8 cellular contexts compared by ENCODE assay signal in genomic region chr9:133347515-133347984, GRCh38. TPM values are rescaled to one million over a fixed set of nuclear protein-coding genes. Genes with fewer than 3 reads are reported as not detected.
DNase-seq lines count a peak whose midpoint lies in the region; ATAC-seq, FAIRE-seq and TF ChIP-seq lines count a peak whose summit lies in the region.

No MANE protein-coding gene starts in this region.

- H2AFZ ChIP-seq in HepG2 (ENCODE audit: low read length), result no peak overlapping the region

- H3K36me3 ChIP-seq in Peyer's patch (peaks cover 0 to 68% (median 3%) of the 10 kb centered on the region in 3 donors), HepG2 (replicated peaks in 1 of 2; ENCODE audit: control insufficient read depth in 1 of 2, insufficient read depth in 2 of 2, low read length in 2 of 2) (peaks cover 20 to 67% of the 10 kb centered on the region in 2 experiments)

- peak overlapping the region; percentile 87 to 92 (median 90) for H3K27ac ChIP-seq in Peyer's patch
- H3K27ac ChIP-seq in HepG2 (ENCODE audit: extremely low read length, insufficient read depth, low read length), result peak overlapping the region; percentile 97
- peak overlapping the region; percentile 83 for H3K27ac ChIP-seq in temporal lobe (ENCODE audit: low read depth, low read length)

- TF ChIP-seq POLR2A in Peyer's patch (IDR thresholded peaks at IDR 0.05) (no peak), HepG2 (IDR thresholded peaks at IDR 0.05; ENCODE audit: insufficient read depth in 1 of 2, low read depth in 2 of 2, low read length in 2 of 2) (no peak)

- TF ChIP-seq CTCF in Peyer's patch (IDR thresholded peaks at IDR 0.05) (peak in 1 of 6 experiments; percentile 13), HepG2 (CRISPR knock-in tag; IDR thresholded peaks at IDR 0.05) (0 out of 2 replicates have a peak, but pooled peaks have one; percentile 1)

- POLR2A ChIA-PET in HepG2 (lab: Yijun Ruan, JAX), result interaction anchor here (0.6 to 2.6 kb wide), 25 partner anchors 8 to 367 kb away, joined by 3 to 22 read pairs (median 5); partner anchors contain the start of genes ADAMTS13, CACFD1, REXO4 and SLC2A6

- BruUV-seq in HepG2 (replicated peaks; lab: Mats Ljungman, UMichigan), result no TSS peak

- H3K4me1 ChIP-seq in Peyer's patch (peaks cover 0 to 28% (median 23%) of the 10 kb centered on the region in 4 donors), HepG2 (ENCODE audit: insufficient read depth, low read length) (peaks cover 29% of the 10 kb centered on the region)

- no peak for TF ChIP-seq RAD21 in HepG2 (CRISPR knock-in tag; IDR thresholded peaks at IDR 0.05)

- TF ChIP-seq EP300 in HepG2 (IDR thresholded peaks at IDR 0.05; ENCODE audit: low read depth in 2 of 2, low read length in 2 of 2) (no peak), HepG2 (CRISPR knock-in tag; IDR thresholded peaks at IDR 0.05; ENCODE audit: borderline replicate concordance) (no peak)

- peaks cover 34% of the 10 kb centered on the region for H3K79me2 ChIP-seq in HepG2 (ENCODE audit: insufficient read depth, low read length)

- peaks cover 19% of the 10 kb centered on the region for H4K20me1 ChIP-seq in HepG2 (ENCODE audit: insufficient read depth, low read length)

- WGBS in HepG2 (ENCODE audit: low lambda C conversion rate), result 0% methylated on average over 12 of the region's 41 CpGs

- peak overlapping the region; percentile 99 for H3K9ac ChIP-seq in HepG2 (ENCODE audit: insufficient read depth, low read depth, low read length)

- no peaks in the 10 kb centered on the region for H3K27me3 ChIP-seq in Peyer's patch
- H3K27me3 ChIP-seq in HepG2 (ENCODE audit: control insufficient read depth in 1 of 2, insufficient read depth in 2 of 2, low read length in 2 of 2), result no peaks in the 10 kb centered on the region; a peak in 1 of 5 replicates

- CTCF ChIA-PET in HepG2 (lab: Yijun Ruan, JAX; ENCODE audit: low intra/inter-chr PET ratio, low total read pairs), result no interaction called here

- in situ Hi-C loops in HepG2 (cut with HindIII; ENCODE audit: extremely low pct_ligation_motif_present, low pct_unique_long_range_greater_than_20kb), result no loop called here

- H3K4me3 ChIP-seq in Peyer's patch, result peak overlapping the region; percentile 84 to 99 (median 94)
- peak overlapping the region; percentile 82 to 100 (median 97) for H3K4me3 ChIP-seq in HepG2 (replicated peaks in 1 of 3; ENCODE audit: insufficient read depth in 1 of 3, low read depth in 2 of 3, low read length in 3 of 3)

- intact Hi-C loops in HepG2 (cut with micrococcal nuclease; ENCODE audit: unreplicated experiment), result no loop called here

- H3K4me2 ChIP-seq in HepG2 (ENCODE audit: low read depth, low read length), result peak overlapping the region; percentile 97

- peak; percentile 43 for ATAC-seq in GM18511 (IDR thresholded peaks at IDR 0.05; ENCODE audit: unreplicated experiment)
- peak; percentile 23 for ATAC-seq in HG02981 (IDR thresholded peaks at IDR 0.05; ENCODE audit: unreplicated experiment)
- peak; percentile 79 for ATAC-seq in HepG2

- DNase-seq in AG08395 (ENCODE audit: low spot score), result peak; percentile 47
- peak in 1 of 3 donors; percentile 73 for DNase-seq in Peyer's patch
- DNase-seq in central memory CD4-positive, alpha-beta T cell, result peak; percentile 39
- no peak for DNase-seq in HepG2 (ENCODE audit: low spot score)
- no peak for DNase-seq in NCI-H510A (lab: John Stamatoyannopoulos, UW)

- no peak for FAIRE-seq in HepG2 (lab: Jason Lieb, UNC)

- H3K9me3 ChIP-seq in Peyer's patch (no peaks in the 10 kb centered on the region), HepG2 (ENCODE audit: low read length) (no peaks in the 10 kb centered on the region)

RNA-seq across cellular contexts. Expression of gene MED22, which starts 0.4 kb away (rescaled TPM):
- total RNA-seq in Peyer's patch, result 10 to 100 TPM; 23.5 to 42.1 (median 31.2) TPM
- 19.6 and 22.1 TPM in 2 replicates for total RNA-seq in HepG2 (2016; rRNA removed; fragmentation: Illumina TruSeq; extraction: Trizol)
- 2.6 and 3.1 TPM in 2 replicates for total RNA-seq in HepG2 (2016; cell fraction: cytosol; rRNA removed; fragmentation: Illumina TruSeq; extraction: Trizol; ENCODE audit: low read depth)
- 18.8 and 21.3 TPM in 2 replicates for total RNA-seq in HepG2 (2016; cell fraction: insoluble cytoplasmic fraction; rRNA removed; fragmentation: Illumina TruSeq; extraction: Trizol)
- 9.6 and 12.2 TPM in 2 replicates for total RNA-seq in HepG2 (2016; cell fraction: membrane; rRNA removed; fragmentation: Illumina TruSeq; extraction: Trizol)
- total RNA-seq in HepG2 (2016; cell fraction: nucleus; rRNA removed; fragmentation: Illumina TruSeq; extraction: Trizol), result 18.2 and 20.6 TPM in 2 replicates
- polyA plus RNA-seq in HepG2 (2011; rRNA removed), result 15.8 and 22.2 TPM in 2 replicates
- polyA plus RNA-seq in HepG2 (2011; cell fraction: cytosol; rRNA removed), result 11.6 and 12.5 TPM in 2 replicates
- 42.0 and 43.5 TPM in 2 replicates for polyA plus RNA-seq in HepG2 (2011; cell fraction: nucleus; rRNA removed)
- 8.8 and 10.1 TPM in 2 replicates for polyA plus RNA-seq in HepG2 (2012)
- polyA plus RNA-seq in HepG2 (2016; cell fraction: cytosol; fragmentation: Illumina TruSeq; extraction: Trizol; ENCODE audit: low read depth), result 2.6 TPM in 2 replicates
- 15.7 and 15.9 TPM in 2 replicates for polyA plus RNA-seq in HepG2 (2016; cell fraction: insoluble cytoplasmic fraction; fragmentation: Illumina TruSeq; extraction: Trizol; ENCODE audit: low read depth)
- 7.1 and 7.7 TPM in 2 replicates for polyA plus RNA-seq in HepG2 (2016; cell fraction: membrane; fragmentation: Illumina TruSeq; extraction: Trizol; ENCODE audit: low read depth)
- 36.0 and 38.5 TPM in 2 replicates for polyA plus RNA-seq in HepG2 (2016; cell fraction: nucleus; fragmentation: Illumina TruSeq; extraction: Trizol; ENCODE audit: insufficient read depth, low read depth)
- 27.8 and 64.6 TPM in 2 replicates for polyA minus RNA-seq in HepG2 (2011; rRNA and poly(A)+ RNA removed; ENCODE audit: low replicate concordance)
- 8.0 and 8.5 TPM in 2 replicates for polyA minus RNA-seq in HepG2 (2011; cell fraction: cytosol; rRNA and poly(A)+ RNA removed)
- polyA minus RNA-seq in HepG2 (2011; cell fraction: nucleus; rRNA and poly(A)+ RNA removed), result 12.1 and 16.8 TPM in 2 replicates
- total RNA-seq in temporal lobe, result 20.2 TPM

RNA-seq across cellular contexts. Expression of gene RPL7A, which starts 0.5 kb away (rescaled TPM):
- total RNA-seq in Peyer's patch (1,000 to 10,000 TPM in 1 of 4 donors, 100 to 1,000 TPM in 3; 708 to 1,565 (median 870) TPM), HepG2 (2016; rRNA removed; fragmentation: Illumina TruSeq; extraction: Trizol) (2,938 and 3,359 TPM in 2 replicates), temporal lobe (837 TPM)
- 3,183 and 3,719 TPM in 2 replicates for total RNA-seq in HepG2 (2016; cell fraction: cytosol; rRNA removed; fragmentation: Illumina TruSeq; extraction: Trizol; ENCODE audit: low read depth)
- total RNA-seq in HepG2 (2016; cell fraction: insoluble cytoplasmic fraction; rRNA removed; fragmentation: Illumina TruSeq; extraction: Trizol), result 2,895 and 3,215 TPM in 2 replicates
- 5,789 and 6,219 TPM in 2 replicates for total RNA-seq in HepG2 (2016; cell fraction: membrane; rRNA removed; fragmentation: Illumina TruSeq; extraction: Trizol)
- 1,151 and 1,198 TPM in 2 replicates for total RNA-seq in HepG2 (2016; cell fraction: nucleus; rRNA removed; fragmentation: Illumina TruSeq; extraction: Trizol)
- polyA plus RNA-seq in HepG2 (2011; rRNA removed), result 2,401 and 2,404 TPM in 2 replicates
- polyA plus RNA-seq in HepG2 (2011; cell fraction: cytosol; rRNA removed), result 3,191 and 3,845 TPM in 2 replicates
- 1,035 and 1,145 TPM in 2 replicates for polyA plus RNA-seq in HepG2 (2011; cell fraction: nucleus; rRNA removed)
- polyA plus RNA-seq in HepG2 (2012), result 2,335 and 2,606 TPM in 2 replicates
- 3,837 and 4,399 TPM in 2 replicates for polyA plus RNA-seq in HepG2 (2016; cell fraction: cytosol; fragmentation: Illumina TruSeq; extraction: Trizol; ENCODE audit: low read depth)
- polyA plus RNA-seq in HepG2 (2016; cell fraction: insoluble cytoplasmic fraction; fragmentation: Illumina TruSeq; extraction: Trizol; ENCODE audit: low read depth), result 3,343 and 3,509 TPM in 2 replicates
- polyA plus RNA-seq in HepG2 (2016; cell fraction: membrane; fragmentation: Illumina TruSeq; extraction: Trizol; ENCODE audit: low read depth), result 6,158 and 6,472 TPM in 2 replicates
- 1,904 and 1,909 TPM in 2 replicates for polyA plus RNA-seq in HepG2 (2016; cell fraction: nucleus; fragmentation: Illumina TruSeq; extraction: Trizol; ENCODE audit: insufficient read depth, low read depth)
- 1,962 and 4,695 TPM in 2 replicates for polyA minus RNA-seq in HepG2 (2011; rRNA and poly(A)+ RNA removed; ENCODE audit: low replicate concordance)
- polyA minus RNA-seq in HepG2 (2011; cell fraction: cytosol; rRNA and poly(A)+ RNA removed), result 853 and 917 TPM in 2 replicates
- polyA minus RNA-seq in HepG2 (2011; cell fraction: nucleus; rRNA and poly(A)+ RNA removed), result 477 and 550 TPM in 2 replicates

RNA-seq across cellular contexts. Expression of gene SURF1, which starts 8.7 kb away (rescaled TPM):
- total RNA-seq in Peyer's patch (10 to 100 TPM; 41.2 to 75.1 (median 53.4) TPM), HepG2 (2016; rRNA removed; fragmentation: Illumina TruSeq; extraction: Trizol) (10.6 and 17.8 TPM in 2 replicates), temporal lobe (10.6 TPM)
- 21.0 and 25.4 TPM in 2 replicates for total RNA-seq in HepG2 (2016; cell fraction: cytosol; rRNA removed; fragmentation: Illumina TruSeq; extraction: Trizol; ENCODE audit: low read depth)
- total RNA-seq in HepG2 (2016; cell fraction: insoluble cytoplasmic fraction; rRNA removed; fragmentation: Illumina TruSeq; extraction: Trizol), result 9.6 and 18.9 TPM in 2 replicates
- total RNA-seq in HepG2 (2016; cell fraction: membrane; rRNA removed; fragmentation: Illumina TruSeq; extraction: Trizol), result 22.4 and 26.0 TPM in 2 replicates
- total RNA-seq in HepG2 (2016; cell fraction: nucleus; rRNA removed; fragmentation: Illumina TruSeq; extraction: Trizol), result 13.9 and 14.0 TPM in 2 replicates
- 39.2 and 40.7 TPM in 2 replicates for polyA plus RNA-seq in HepG2 (2011; rRNA removed)
- 29.3 and 32.3 TPM in 2 replicates for polyA plus RNA-seq in HepG2 (2011; cell fraction: cytosol; rRNA removed)
- 29.7 and 32.0 TPM in 2 replicates for polyA plus RNA-seq in HepG2 (2011; cell fraction: nucleus; rRNA removed)
- polyA plus RNA-seq in HepG2 (2012), result 22.8 and 26.6 TPM in 2 replicates
- 52.7 and 53.1 TPM in 2 replicates for polyA plus RNA-seq in HepG2 (2016; cell fraction: cytosol; fragmentation: Illumina TruSeq; extraction: Trizol; ENCODE audit: low read depth)
- polyA plus RNA-seq in HepG2 (2016; cell fraction: insoluble cytoplasmic fraction; fragmentation: Illumina TruSeq; extraction: Trizol; ENCODE audit: low read depth), result 19.0 and 20.1 TPM in 2 replicates
- 38.1 and 44.5 TPM in 2 replicates for polyA plus RNA-seq in HepG2 (2016; cell fraction: membrane; fragmentation: Illumina TruSeq; extraction: Trizol; ENCODE audit: low read depth)
- 46.1 and 51.6 TPM in 2 replicates for polyA plus RNA-seq in HepG2 (2016; cell fraction: nucleus; fragmentation: Illumina TruSeq; extraction: Trizol; ENCODE audit: insufficient read depth, low read depth)
- polyA minus RNA-seq in HepG2 (2011; rRNA and poly(A)+ RNA removed; ENCODE audit: low replicate concordance), result 14.4 and 46.3 TPM in 2 replicates
- polyA minus RNA-seq in HepG2 (2011; cell fraction: cytosol; rRNA and poly(A)+ RNA removed), result 8.0 and 10.5 TPM in 2 replicates
- polyA minus RNA-seq in HepG2 (2011; cell fraction: nucleus; rRNA and poly(A)+ RNA removed), result 7.1 and 7.5 TPM in 2 replicates

RNA-seq across cellular contexts. Expression of gene SURF2, which starts 8.8 kb away (rescaled TPM):
- 10 to 100 TPM in 3 of 4 donors, 1 to 10 TPM in 1; 5.4 to 18.9 (median 15.3) TPM for total RNA-seq in Peyer's patch
- 10.3 and 13.6 TPM in 2 replicates for total RNA-seq in HepG2 (2016; rRNA removed; fragmentation: Illumina TruSeq; extraction: Trizol)
- 10.3 and 15.8 TPM in 2 replicates for total RNA-seq in HepG2 (2016; cell fraction: cytosol; rRNA removed; fragmentation: Illumina TruSeq; extraction: Trizol; ENCODE audit: low read depth)
- total RNA-seq in HepG2 (2016; cell fraction: insoluble cytoplasmic fraction; rRNA removed; fragmentation: Illumina TruSeq; extraction: Trizol), result 12.0 and 12.6 TPM in 2 replicates
- 10.0 and 13.9 TPM in 2 replicates for total RNA-seq in HepG2 (2016; cell fraction: membrane; rRNA removed; fragmentation: Illumina TruSeq; extraction: Trizol)
- total RNA-seq in HepG2 (2016; cell fraction: nucleus; rRNA removed; fragmentation: Illumina TruSeq; extraction: Trizol), result 4.1 and 4.4 TPM in 2 replicates
- polyA plus RNA-seq in HepG2 (2011; rRNA removed), result 6.1 and 6.3 TPM in 2 replicates
- 6.8 and 9.7 TPM in 2 replicates for polyA plus RNA-seq in HepG2 (2011; cell fraction: cytosol; rRNA removed)
- 6.6 and 8.7 TPM in 2 replicates for polyA plus RNA-seq in HepG2 (2011; cell fraction: nucleus; rRNA removed)
- polyA plus RNA-seq in HepG2 (2012), result 6.8 and 8.6 TPM in 2 replicates
- 14.4 and 20.2 TPM in 2 replicates for polyA plus RNA-seq in HepG2 (2016; cell fraction: cytosol; fragmentation: Illumina TruSeq; extraction: Trizol; ENCODE audit: low read depth)
- 19.8 and 21.6 TPM in 2 replicates for polyA plus RNA-seq in HepG2 (2016; cell fraction: insoluble cytoplasmic fraction; fragmentation: Illumina TruSeq; extraction: Trizol; ENCODE audit: low read depth)
- 12.6 and 15.8 TPM in 2 replicates for polyA plus RNA-seq in HepG2 (2016; cell fraction: membrane; fragmentation: Illumina TruSeq; extraction: Trizol; ENCODE audit: low read depth)
- polyA plus RNA-seq in HepG2 (2016; cell fraction: nucleus; fragmentation: Illumina TruSeq; extraction: Trizol; ENCODE audit: insufficient read depth, low read depth), result 11.3 and 11.9 TPM in 2 replicates
- 3.5 and 24.4 TPM in 2 replicates for polyA minus RNA-seq in HepG2 (2011; rRNA and poly(A)+ RNA removed; ENCODE audit: low replicate concordance)
- 2.3 and 5.0 TPM in 2 replicates for polyA minus RNA-seq in HepG2 (2011; cell fraction: cytosol; rRNA and poly(A)+ RNA removed)
- 1.6 and 2.3 TPM in 2 replicates for polyA minus RNA-seq in HepG2 (2011; cell fraction: nucleus; rRNA and poly(A)+ RNA removed)
- 11.8 TPM for total RNA-seq in temporal lobe

RNA-seq across cellular contexts. Expression of gene SURF6, which starts 11.6 kb away (rescaled TPM):
- total RNA-seq in Peyer's patch (10 to 100 TPM; 16.1 to 41.2 (median 26.8) TPM), HepG2 (2016; rRNA removed; fragmentation: Illumina TruSeq; extraction: Trizol) (13.3 and 14.7 TPM in 2 replicates), temporal lobe (14.8 TPM)
- 2.7 and 3.0 TPM in 2 replicates for total RNA-seq in HepG2 (2016; cell fraction: cytosol; rRNA removed; fragmentation: Illumina TruSeq; extraction: Trizol; ENCODE audit: low read depth)
- total RNA-seq in HepG2 (2016; cell fraction: insoluble cytoplasmic fraction; rRNA removed; fragmentation: Illumina TruSeq; extraction: Trizol), result 12.2 and 14.6 TPM in 2 replicates
- 4.6 and 5.3 TPM in 2 replicates for total RNA-seq in HepG2 (2016; cell fraction: membrane; rRNA removed; fragmentation: Illumina TruSeq; extraction: Trizol)
- total RNA-seq in HepG2 (2016; cell fraction: nucleus; rRNA removed; fragmentation: Illumina TruSeq; extraction: Trizol), result 10.4 and 11.5 TPM in 2 replicates
- polyA plus RNA-seq in HepG2 (2011; rRNA removed), result 5.9 and 7.5 TPM in 2 replicates
- polyA plus RNA-seq in HepG2 (2011; cell fraction: cytosol; rRNA removed), result 6.4 and 7.4 TPM in 2 replicates
- polyA plus RNA-seq in HepG2 (2011; cell fraction: nucleus; rRNA removed), result 16.7 and 18.0 TPM in 2 replicates
- 7.1 and 7.5 TPM in 2 replicates for polyA plus RNA-seq in HepG2 (2012)
- 2.3 TPM in 2 replicates for polyA plus RNA-seq in HepG2 (2016; cell fraction: cytosol; fragmentation: Illumina TruSeq; extraction: Trizol; ENCODE audit: low read depth)
- 19.6 and 19.8 TPM in 2 replicates for polyA plus RNA-seq in HepG2 (2016; cell fraction: insoluble cytoplasmic fraction; fragmentation: Illumina TruSeq; extraction: Trizol; ENCODE audit: low read depth)
- 3.3 and 4.3 TPM in 2 replicates for polyA plus RNA-seq in HepG2 (2016; cell fraction: membrane; fragmentation: Illumina TruSeq; extraction: Trizol; ENCODE audit: low read depth)
- 32.3 and 32.8 TPM in 2 replicates for polyA plus RNA-seq in HepG2 (2016; cell fraction: nucleus; fragmentation: Illumina TruSeq; extraction: Trizol; ENCODE audit: insufficient read depth, low read depth)
- 5.6 and 10.5 TPM in 2 replicates for polyA minus RNA-seq in HepG2 (2011; rRNA and poly(A)+ RNA removed; ENCODE audit: low replicate concordance)
- polyA minus RNA-seq in HepG2 (2011; cell fraction: cytosol; rRNA and poly(A)+ RNA removed), result 3.0 and 4.7 TPM in 2 replicates
- 6.1 and 7.7 TPM in 2 replicates for polyA minus RNA-seq in HepG2 (2011; cell fraction: nucleus; rRNA and poly(A)+ RNA removed)

Comparison
In these comparisons a context has a peak if more than half of its experiments do, and no peak if none do; other contexts are left out.
1. DNase-seq: peak in AG08395 (single experiment) and central memory CD4-positive, alpha-beta T cell (single experiment); none in HepG2 (single experiment) and NCI-H510A (single experiment).
2. ATAC-seq: peak in every context shown above with its lines; median percentile 79 in HepG2; 43 in GM18511; 23 in HG02981.
3. Peak in every context shown above with its lines, with median percentiles within 50 percentile points of each other: H3K27ac ChIP-seq.